1 cellular context compared by ENCODE assay signal in genomic region chr14:76975865-76976622, GRCh38.
TF ChIP-seq lines count a peak whose summit lies in the region.

No MANE protein-coding gene starts in this region.

TF ChIP-seq in HepG2, 621 proteins besides CTCF, POLR2A, EP300 and RAD21:
- no peak for TF ChIP-seq ZNF10 (CRISPR knock-in tag; IDR thresholded peaks at IDR 0.05; ENCODE audit: borderline replicate concordance, low read depth)
- TF ChIP-seq MYC (CRISPR knock-in tag; IDR thresholded peaks at IDR 0.05; ENCODE audit: borderline replicate concordance) = peak; percentile 28; the same call in 1 of the 2 replicates
- TF ChIP-seq ZNF263 (CRISPR knock-in tag; IDR thresholded peaks at IDR 0.05) = peak; percentile 40; the same call in 1 of the 2 replicates
TF ChIP-seq in HepG2: peak in this region for 2.
